1 cellular context compared by ENCODE assay signal in genomic region chr20:45921618-45922189, GRCh38.
TF ChIP-seq lines count a peak whose summit lies in the region.

No MANE protein-coding gene starts in this region.

TF ChIP-seq in IMR-90, 13 proteins besides CTCF, POLR2A, EP300 and RAD21:
- TF ChIP-seq NFE2L2 (IDR thresholded peaks at IDR 0.05; ENCODE audit: low read depth, low read length) (no peak), RFX5 (IDR thresholded peaks at IDR 0.05; ENCODE audit: low read depth, low read length) (no peak), RCOR1 (IDR thresholded peaks at IDR 0.05; ENCODE audit: insufficient replicate concordance, low read length) (no peak), MXI1 (IDR thresholded peaks at IDR 0.05; ENCODE audit: borderline replicate concordance, low read depth, low read length) (no peak), SMC3 (IDR thresholded peaks at IDR 0.05; ENCODE audit: low read depth, low read length) (no peak), USF2 (IDR thresholded peaks at IDR 0.05; ENCODE audit: low read depth, low read length) (no peak), MAZ (IDR thresholded peaks at IDR 0.05; ENCODE audit: borderline replicate concordance, low read depth, low read length) (no peak), MAFK (IDR thresholded peaks at IDR 0.05; ENCODE audit: low read depth, low read length) (no peak), FOS (IDR thresholded peaks at IDR 0.05; ENCODE audit: low read depth, low read length) (no peak), CEBPB (IDR thresholded peaks at IDR 0.05; ENCODE audit: low read depth, low read length) (no peak)
